10 cellular contexts compared by ENCODE assay signal in the genomic region with DNA sequence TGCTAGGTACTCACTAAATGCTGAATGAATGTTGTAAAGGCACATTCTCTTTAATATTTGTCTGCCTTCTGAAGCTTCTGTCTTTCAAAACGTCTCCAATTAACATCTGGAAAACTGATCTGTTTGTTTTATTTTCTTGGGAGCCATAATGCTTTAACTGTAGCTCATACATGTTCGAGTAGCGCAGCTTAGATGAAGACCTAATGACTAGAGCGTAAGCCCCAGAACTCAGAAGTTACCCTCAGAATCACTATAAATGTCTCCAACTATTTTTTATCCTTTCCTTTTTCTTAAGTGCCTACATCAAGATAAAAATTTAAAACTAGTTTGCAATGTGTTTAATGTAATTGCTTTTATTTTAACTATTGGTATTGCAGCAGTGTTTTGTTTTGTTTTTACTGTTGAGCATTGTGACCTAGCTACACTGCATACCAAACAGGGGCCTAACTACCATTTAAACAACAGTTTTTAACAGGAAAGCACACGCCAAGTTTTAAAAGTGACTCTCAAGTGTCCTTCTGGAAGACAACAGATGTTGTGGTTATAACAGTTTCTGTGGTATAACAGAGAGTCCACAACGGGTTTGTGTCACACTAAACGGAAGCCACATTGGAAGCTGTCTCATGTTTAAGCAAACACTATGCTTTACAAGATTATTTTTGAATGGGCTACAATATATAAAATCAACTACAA. TPM values are rescaled to one million over a fixed set of nuclear protein-coding genes. Genes with fewer than 3 reads are reported as not detected.
A peak's percentile ranks its signal among the peaks of the same experiment; 100 is the strongest.
DNase-seq lines count a peak whose midpoint lies in the region; ATAC-seq and TF ChIP-seq lines count a peak whose summit lies in the region.
"Had no signal": no experiment of that assay in that cellular context is flagged by ENCODE, and none has a peak within 500 bp of the region (broad histone marks: within the 10 kb centered on the region; RNA-seq: fewer than 3 reads in every experiment).

No MANE protein-coding gene starts in this region.

- H3K27ac Mint-ChIP-seq in activated CD8-positive, alpha-beta T cell treated with anti-CD3 and anti-CD28 coated beads for 36 hours, result peak overlapping the region; percentile 6
- no peak overlapping the region for H3K27ac Mint-ChIP-seq in osteocyte (ENCODE audit: unreplicated experiment)

- H3K27me3 ChIP-seq in gastrocnemius medialis, result peaks cover 0 to 4% (median 3%) of the 10 kb centered on the region in 3 donors
- H3K27me3 ChIP-seq: left lung had no signal

- H3K4me3 Mint-ChIP-seq in activated CD8-positive, alpha-beta T cell treated with anti-CD3 and anti-CD28 coated beads for 36 hours, result no peak overlapping the region
- no peak overlapping the region for H3K4me3 Mint-ChIP-seq in osteocyte (ENCODE audit: unreplicated experiment)
- H3K4me3 Mint-ChIP-seq: brain had no signal

- H3K36me3 Mint-ChIP-seq in activated CD8-positive, alpha-beta T cell treated with anti-CD3 and anti-CD28 coated beads for 36 hours (ENCODE audit: low read depth), result no peaks in the 10 kb centered on the region
- no peaks in the 10 kb centered on the region for H3K36me3 Mint-ChIP-seq in osteocyte (ENCODE audit: unreplicated experiment)
- H3K36me3 Mint-ChIP-seq: brain had no signal

- in situ Hi-C loops in GM13977 (cut with MboI; ENCODE audit: low pct_unique_long_range_greater_than_20kb, low sequenced_read_pairs, unreplicated experiment), result no loop called here
- in situ Hi-C loops in gastrocnemius medialis (cut with MboI; ENCODE audit: low sequenced_read_pairs in 4 of 4), result no loop called here

- H3K4me3 ChIP-seq in gastrocnemius medialis, result no peak overlapping the region
- H3K4me3 ChIP-seq: left lung had no signal

- POLR2A ChIA-PET in activated CD8-positive, alpha-beta T cell treated with anti-CD3 and anti-CD28 coated beads for 36 hours (lab: Charles Lee), result interaction anchor here (1.2 kb wide), 1 partner anchor 43 kb away, joined by 4 read pairs; a partner anchor contains a TSS

- peaks cover 0 to 3% (median 0%) of the 10 kb centered on the region in 3 donors for H3K9me3 ChIP-seq in gastrocnemius medialis

- H3K27ac ChIP-seq in gastrocnemius medialis, result no peak overlapping the region
- H3K27ac ChIP-seq: left lung had no signal

- DNase-seq in GM13977 (ENCODE audit: low spot score) (peak; percentile 49), gastrocnemius medialis (no peak), osteocyte (ENCODE audit: extremely low spot score, unreplicated experiment) (no peak)
- peak; percentile 34 for DNase-seq in activated CD8-positive, alpha-beta T cell treated with anti-CD3 and anti-CD28 coated beads for 36 hours
- no peak for DNase-seq in activated CD8-positive, alpha-beta memory T cell treated with anti-CD3 and anti-CD28 coated beads, Interleukin-2, amount 50 U/mL, for 48 hours
- no peak for DNase-seq in activated T-cell treated with anti-CD3 and anti-CD28 coated beads, Interleukin-2, amount 50 U/mL, for 48 hours
- DNase-seq: left lung had no signal

- ATAC-seq in GM21360 (IDR thresholded peaks at IDR 0.05; ENCODE audit: unreplicated experiment), result peak; percentile 94
- peak; percentile 93 for ATAC-seq in HG03342 (IDR thresholded peaks at IDR 0.05; ENCODE audit: unreplicated experiment)
- ATAC-seq in activated CD8-positive, alpha-beta T cell treated with anti-CD3 and anti-CD28 coated beads for 36 hours, result peak; percentile 92
- no peak for ATAC-seq in gastrocnemius medialis
- ATAC-seq: left lung had no signal

- CTCF ChIA-PET in activated CD8-positive, alpha-beta T cell treated with anti-CD3 and anti-CD28 coated beads for 36 hours (lab: Charles Lee), result interaction anchor here (0.6 to 1.7 kb wide), 4 partner anchors 11 to 259 kb away, joined by 3 to 7 read pairs (median 4); a partner anchor contains a TSS

- H3K36me3 ChIP-seq in gastrocnemius medialis, result no peaks in the 10 kb centered on the region
- H3K36me3 ChIP-seq: left lung had no signal

- peaks cover 14% of the 10 kb centered on the region for H3K4me1 Mint-ChIP-seq in activated CD8-positive, alpha-beta T cell treated with anti-CD3 and anti-CD28 coated beads for 36 hours (ENCODE audit: low read depth)
- H3K4me1 Mint-ChIP-seq in osteocyte (ENCODE audit: unreplicated experiment), result no peaks in the 10 kb centered on the region
- H3K4me1 Mint-ChIP-seq: brain had no signal

- H3K9me3 Mint-ChIP-seq in activated CD8-positive, alpha-beta T cell treated with anti-CD3 and anti-CD28 coated beads for 36 hours, result peaks cover 8% of the 10 kb centered on the region
- H3K9me3 Mint-ChIP-seq in osteocyte (ENCODE audit: unreplicated experiment), result peaks cover 13% of the 10 kb centered on the region

- intact Hi-C loops in activated CD8-positive, alpha-beta T cell treated with anti-CD3 and anti-CD28 coated beads for 36 hours (cut with micrococcal nuclease), result no loop called here
- intact Hi-C loops in gastrocnemius medialis (cut with DNase I; ENCODE audit: low total_unique reads), result no loop called here

- TF ChIP-seq CTCF in GM13977 (IDR thresholded peaks at IDR 0.05; ENCODE audit: extremely low read depth, insufficient read depth, missing control alignments) (no peak), gastrocnemius medialis (IDR thresholded peaks at IDR 0.05 in 4 of 5, conservative IDR thresholded peaks at IDR 0.05 in 1 of 5) (no peak), osteocyte (IDR thresholded peaks at IDR 0.05) (no peak)
- TF ChIP-seq CTCF in activated CD8-positive, alpha-beta T cell treated with anti-CD3 and anti-CD28 coated beads for 36 hours (IDR thresholded peaks at IDR 0.05), result no peak

- no peaks in the 10 kb centered on the region for H3K4me1 ChIP-seq in gastrocnemius medialis
- H3K4me1 ChIP-seq: left lung had no signal

- H3K27me3 Mint-ChIP-seq in activated CD8-positive, alpha-beta T cell treated with anti-CD3 and anti-CD28 coated beads for 36 hours, result peaks cover 9% of the 10 kb centered on the region
- peaks cover 29% of the 10 kb centered on the region for H3K27me3 Mint-ChIP-seq in osteocyte (ENCODE audit: unreplicated experiment)

- TF ChIP-seq POLR2A in gastrocnemius medialis (IDR thresholded peaks at IDR 0.05), result no peak

RNA-seq across cellular contexts. Expression of a gene that starts 42.0 kb away (rescaled TPM):
- 10 to 100 TPM; 24.8 to 25.5 TPM for total RNA-seq in activated CD8-positive, alpha-beta T cell treated with anti-CD3 and anti-CD28 coated beads for 36 hours
- total RNA-seq in gastrocnemius medialis (10 to 100 TPM; 32.1 to 53.8 (median 47.6) TPM), osteocyte (15.1 and 16.1 TPM in 2 replicates)

RNA-seq across cellular contexts. Expression of a gene that starts 42.1 kb away (rescaled TPM):
- total RNA-seq in activated CD8-positive, alpha-beta T cell treated with anti-CD3 and anti-CD28 coated beads for 36 hours, result 10 to 100 TPM; 39.5 to 41.5 TPM
- total RNA-seq in gastrocnemius medialis (under 1 TPM in 2 of 4 donors, not detected in 2; 0.13 to 0.24 TPM), osteocyte (4.0 and 4.2 TPM in 2 replicates)

Comparison
In these comparisons a context has a peak if more than half of its experiments do, and no peak if none do; other contexts are left out.
1. DNase-seq: peak in GM13977 (single experiment) and activated CD8-positive, alpha-beta T cell treated with anti-CD3 and anti-CD28 coated beads for 36 hours (single experiment); none in gastrocnemius medialis (0 of 2), activated CD8-positive, alpha-beta memory T cell treated with anti-CD3 and anti-CD28 coated beads, Interleukin-2, amount 50 U/mL, for 48 hours (single experiment), osteocyte (single experiment) and activated T-cell treated with anti-CD3 and anti-CD28 coated beads, Interleukin-2, amount 50 U/mL, for 48 hours (0 of 2).
2. ATAC-seq: peak in GM21360 (single experiment), HG03342 (single experiment) and activated CD8-positive, alpha-beta T cell treated with anti-CD3 and anti-CD28 coated beads for 36 hours (single experiment); none in gastrocnemius medialis (0 of 2).